10 cellular contexts compared by ENCODE assay signal in the genomic region with DNA sequence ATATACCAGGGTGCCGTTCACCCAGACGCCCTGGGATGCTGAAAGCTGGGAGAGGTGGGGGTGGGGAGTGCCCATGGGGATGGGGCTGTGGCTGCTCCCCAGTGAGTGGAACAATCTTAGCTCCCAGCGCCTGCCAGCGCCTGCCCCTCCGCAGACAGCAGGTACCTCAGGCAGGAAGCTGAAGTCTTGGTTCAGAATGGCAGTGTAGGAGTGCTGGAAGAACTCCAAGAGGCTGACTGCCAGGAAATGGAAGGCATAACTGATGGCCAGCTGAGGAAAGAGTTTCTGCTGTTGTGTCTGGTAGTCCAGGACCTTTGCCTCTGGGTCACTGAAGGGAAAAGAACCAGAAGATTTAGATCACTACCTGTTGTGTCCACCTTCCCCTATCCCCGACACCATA. TPM values are rescaled to one million over a fixed set of nuclear protein-coding genes. Genes with fewer than 3 reads are reported as not detected.
A peak's percentile ranks its signal among the peaks of the same experiment; 100 is the strongest.
DNase-seq lines count a peak whose midpoint lies in the region; FAIRE-seq and TF ChIP-seq lines count a peak whose summit lies in the region.
"Had no signal": no experiment of that assay in that cellular context is flagged by ENCODE, and none has a peak within 500 bp of the region (broad histone marks: within the 10 kb centered on the region; RNA-seq: fewer than 3 reads in every experiment).

No MANE protein-coding gene starts in this region.

- in situ Hi-C loops in astrocyte of the spinal cord (cut with HindIII; ENCODE audit: low sequenced_read_pairs) = no loop called here

- no peaks in the 10 kb centered on the region for H3K36me3 ChIP-seq in A673 (ENCODE audit: insufficient read depth, low read length, poor library complexity, severe bottlenecking)

- POLR2A ChIA-PET in A673 (lab: Charles Lee; ENCODE audit: low non-redundant PET) = no interaction called here

- no peak for TF ChIP-seq CTCF in A673 (conservative IDR thresholded peaks at IDR 0.05; ENCODE audit: low read depth, low read length)
- no peak for TF ChIP-seq CTCF in astrocyte of the spinal cord (IDR thresholded peaks at IDR 0.05; ENCODE audit: low read depth, low read length)

- CTCF ChIA-PET in A673 (lab: Charles Lee) = no interaction called here

- no peak overlapping the region for H3K27ac ChIP-seq in A673 (ENCODE audit: low read depth, low read length, poor library complexity, severe bottlenecking)
- H3K27ac ChIP-seq: C4-2B had no signal

- H3K4me3 ChIP-seq in A673 (ENCODE audit: low read depth, low read length, poor library complexity, severe bottlenecking) = no peak overlapping the region
- H3K4me3 ChIP-seq in astrocyte of the spinal cord (ENCODE audit: low read depth, low read length) = no peak overlapping the region

- no TSS peak for BruUV-seq in A673 (replicated peaks; lab: Mats Ljungman, UMichigan)

- peaks cover 24% of the 10 kb centered on the region for H3K4me1 ChIP-seq in A673 (ENCODE audit: insufficient read depth, low read length, poor library complexity, severe bottlenecking)

- no peaks in the 10 kb centered on the region for H3K9me3 ChIP-seq in A673 (ENCODE audit: low read depth, low read length, poor library complexity, severe bottlenecking)

- FAIRE-seq in HTR-8/SVneo (lab: Jason Lieb, UNC) = no peak

- intact Hi-C loops in A673 (cut with micrococcal nuclease; ENCODE audit: unreplicated experiment) (loop anchor here (5.0 kb wide), 2 partner anchors 36 to 221 kb away; partner anchors contain the start of genes HTD2, KCTD6 and RPP14), posterior cingulate gyrus (cut with DNase I) (no loop called here)

- no peaks in the 10 kb centered on the region for H3K27me3 ChIP-seq in A673 (replicated peaks; ENCODE audit: insufficient read depth, low read depth, low read length, poor library complexity)

- DNase-seq in A673 (ENCODE audit: low spot score) (peak; percentile 40), HTR-8/SVneo (ENCODE audit: insufficient read length, low spot score) (peak; percentile 76), astrocyte of the spinal cord (ENCODE audit: low read depth, low spot score) (peak; percentile 60), islet precursor cell (peak; percentile 49), posterior cingulate gyrus (no peak), superior temporal gyrus (ENCODE audit: extremely low spot score) (no peak), activated gamma-delta T cell (lab: John Stamatoyannopoulos, UW) (no peak), OCI-M2 (lab: John Stamatoyannopoulos, UW; ENCODE audit: unreplicated experiment) (no peak)
- DNase-seq: activated CD4-positive, alpha-beta T cell treated with anti-CD3 and anti-CD28 coated beads, Interleukin-2, amount 50 U/mL, for 4 hours had no signal

RNA-seq across cellular contexts. Expression of gene ACOX2, which starts 8.4 kb away (rescaled TPM):
- 5.4 and 7.2 TPM in 2 replicates for total RNA-seq in A673 (2021)

RNA-seq across cellular contexts. Expression of gene KCTD6, which starts 36.7 kb away (rescaled TPM):
- total RNA-seq in A673 (2021) = 14.2 and 14.3 TPM in 2 replicates

RNA-seq across cellular contexts. Expression of gene FAM107A, which starts 48.6 kb away (rescaled TPM):
- total RNA-seq in A673 (2021) = not detected in 2 replicates

Comparison
In these comparisons a context has a peak if more than half of its experiments do, and no peak if none do; other contexts are left out.
1. DNase-seq: peak in A673 (single experiment), HTR-8/SVneo (single experiment), astrocyte of the spinal cord (single experiment) and islet precursor cell (single experiment); none in posterior cingulate gyrus (0 of 10), superior temporal gyrus (single experiment), activated gamma-delta T cell (single experiment) and OCI-M2 (single experiment).